ENCODE assay signal across 8 cellular contexts in genomic region chr15:80152896-80153876, GRCh38. TPM values are rescaled to one million over a fixed set of nuclear protein-coding genes. Genes with fewer than 3 reads are reported as not detected.
DNase-seq lines count a peak whose midpoint lies in the region; ATAC-seq and TF ChIP-seq lines count a peak whose summit lies in the region.

Gene FAH (plus strand): TSS chr15:80152999. CDS start chr15:80153055, 56 bp downstream.

- H3K4me3 ChIP-seq in mucosa of stomach (ENCODE audit: low read length) = peak within 1 kb of the TSS; percentile 43

- 0 out of 2 replicates have a peak, but pooled peaks cover under 1% of the 10 kb centered on the region for H3K27me3 Mint-ChIP-seq in HFFc6 (ENCODE audit: insufficient read depth)
- H3K27me3 Mint-ChIP-seq in activated CD8-positive, alpha-beta T cell treated with anti-CD3 and anti-CD28 coated beads, Interleukin-2, amount 10 ng/mL, durations not matched to agents 7 days and 5 days (ENCODE audit: low read depth) = peaks cover 8% of the 10 kb centered on the region

- peaks cover 20% of the 10 kb centered on the region for H3K4me1 ChIP-seq in mucosa of stomach (ENCODE audit: control insufficient read depth, insufficient read depth, low read length)

- no peaks in the 10 kb centered on the region for H3K27me3 ChIP-seq in mucosa of stomach (ENCODE audit: control insufficient read depth, insufficient read depth, low read length)

- POLR2A ChIA-PET in activated CD8-positive, alpha-beta T cell treated with anti-CD3 and anti-CD28 coated beads, Interleukin-2, amount 10 ng/mL, durations not matched to agents 7 days and 5 days (lab: Charles Lee) = interaction anchor here (0.7 to 1.2 kb wide), 5 partner anchors 69 to 257 kb away, joined by 3 to 7 read pairs (median 4); no protein-coding TSS in a partner anchor

- CTCF ChIA-PET in activated CD8-positive, alpha-beta T cell treated with anti-CD3 and anti-CD28 coated beads, Interleukin-2, amount 10 ng/mL, durations not matched to agents 7 days and 5 days (lab: Charles Lee) = interaction anchor here (1.0 kb wide), 1 partner anchor 20 kb away, joined by 3 read pairs; no protein-coding TSS in a partner anchor

- H3K9ac ChIP-seq in mucosa of stomach (ENCODE audit: low read length) = peak within 1 kb of the TSS; percentile 52

- peak within 1 kb of the TSS; percentile 94 for H3K4me3 Mint-ChIP-seq in HFFc6
- peak within 1 kb of the TSS; percentile 90 for H3K4me3 Mint-ChIP-seq in activated CD8-positive, alpha-beta T cell treated with anti-CD3 and anti-CD28 coated beads, Interleukin-2, amount 10 ng/mL, durations not matched to agents 7 days and 5 days

- H3K9me3 Mint-ChIP-seq in HFFc6 = no peaks in the 10 kb centered on the region
- no peaks in the 10 kb centered on the region for H3K9me3 Mint-ChIP-seq in activated CD8-positive, alpha-beta T cell treated with anti-CD3 and anti-CD28 coated beads, Interleukin-2, amount 10 ng/mL, durations not matched to agents 7 days and 5 days (ENCODE audit: insufficient read depth)

- H3K36me3 ChIP-seq in mucosa of stomach (ENCODE audit: control insufficient read depth, insufficient read depth, low read length) = no peaks in the 10 kb centered on the region

- peak within 1 kb of the TSS; percentile 93 for H3K27ac Mint-ChIP-seq in HFFc6
- H3K27ac Mint-ChIP-seq in activated CD8-positive, alpha-beta T cell treated with anti-CD3 and anti-CD28 coated beads, Interleukin-2, amount 10 ng/mL, durations not matched to agents 7 days and 5 days = peak within 1 kb of the TSS; percentile 95

- ATAC-seq in activated CD8-positive, alpha-beta T cell treated with anti-CD3 and anti-CD28 coated beads, Interleukin-2, amount 10 ng/mL, durations not matched to agents 7 days and 5 days = peak; percentile 82

- no peaks in the 10 kb centered on the region for H3K9me3 ChIP-seq in mucosa of stomach (ENCODE audit: control insufficient read depth, low read length)

- TF ChIP-seq POLR2A in erythroblast (IDR thresholded peaks at IDR 0.05; ENCODE audit: low read length) = peak; percentile 32

- peaks cover 12% of the 10 kb centered on the region for H3K36me3 Mint-ChIP-seq in HFFc6 (ENCODE audit: low read depth)
- H3K36me3 Mint-ChIP-seq in activated CD8-positive, alpha-beta T cell treated with anti-CD3 and anti-CD28 coated beads, Interleukin-2, amount 10 ng/mL, durations not matched to agents 7 days and 5 days (ENCODE audit: low read depth) = peaks cover 11% of the 10 kb centered on the region

- DNase-seq in NCI-H2029 (lab: John Stamatoyannopoulos, UW) = peak; percentile 30
- DNase-seq in NCI-H2029 treated with DMSO at 0.1 percent for 48 hours (lab: John Stamatoyannopoulos, UW) = no peak
- DNase-seq in HFFc6 = peak; percentile 33
- DNase-seq in NCI-H1417 treated with DMSO at 0.1 percent for 48 hours (lab: John Stamatoyannopoulos, UW) = peak; percentile 6
- DNase-seq in activated CD8-positive, alpha-beta T cell treated with anti-CD3 and anti-CD28 coated beads, Interleukin-2, amount 10 ng/mL, durations not matched to agents 7 days and 5 days = peak; percentile 59
- DNase-seq in erythroblast (lab: John Stamatoyannopoulos, UW) = peak; percentile 66 to 73
- DNase-seq in superior temporal gyrus (ENCODE audit: extremely low spot score) = peak; percentile 20

- no peak for TF ChIP-seq CTCF in HFFc6 (IDR thresholded peaks at IDR 0.05)

- peaks cover 37% of the 10 kb centered on the region for H3K4me1 Mint-ChIP-seq in HFFc6 (ENCODE audit: low read depth)
- H3K4me1 Mint-ChIP-seq in activated CD8-positive, alpha-beta T cell treated with anti-CD3 and anti-CD28 coated beads, Interleukin-2, amount 10 ng/mL, durations not matched to agents 7 days and 5 days (ENCODE audit: low read depth) = peaks cover 32% of the 10 kb centered on the region

RNA-seq across cellular contexts. Expression of gene FAH, which starts in this region (rescaled TPM):
- 10 to 100 TPM; 51.1 to 75.4 (median 61.1) TPM for total RNA-seq in HFFc6 (2021; fragmentation: NEBNext Ultra II Directional; extraction: Animal tissue kit (Norgen Biotek cat#: 25700))
- 10 to 100 TPM; 40.9 to 41.8 TPM for total RNA-seq in activated CD8-positive, alpha-beta T cell treated with anti-CD3 and anti-CD28 coated beads, Interleukin-2, amount 10 ng/mL, durations not matched to agents 7 days and 5 days
